Comparison of ENCODE assay signal across 39 cellular contexts in the genomic region with DNA sequence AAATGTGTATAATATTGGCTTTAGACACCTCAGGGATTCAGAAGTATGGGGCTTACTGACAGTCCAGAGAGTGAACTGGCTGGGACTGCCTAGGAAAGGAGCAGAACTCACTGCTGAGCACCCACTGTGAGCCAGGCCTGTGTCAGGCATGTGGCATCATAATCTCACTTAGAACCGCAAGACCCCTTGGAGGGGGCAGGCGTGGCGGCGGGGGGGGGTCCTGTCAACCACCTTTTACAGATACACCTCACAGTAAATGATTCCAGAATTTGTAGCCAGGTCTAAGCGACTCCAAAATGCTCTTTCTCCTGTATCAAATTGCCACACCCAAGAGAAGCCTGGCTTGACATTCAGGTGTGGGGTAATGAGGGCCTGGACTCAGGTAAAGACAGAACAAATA.
"Had no signal": no experiment of that assay in that cellular context is flagged by ENCODE, and none has a peak within 500 bp of the region (broad histone marks: within the 10 kb centered on the region; RNA-seq: fewer than 3 reads in every experiment).

No MANE protein-coding gene starts in this region.

- H3K27ac ChIP-seq: adrenal gland, ascending aorta, body of pancreas, brain microvascular endothelial cell, breast epithelium, cardiac muscle cell had no signal

- H3K27ac Mint-ChIP-seq: activated naive CD4-positive, alpha-beta T cell treated with anti-CD3 and anti-CD28 coated beads for 36 hours; activated naive CD4-positive, alpha-beta T cell treated with anti-CD3 and anti-CD28 coated beads, Interleukin-2, amount 10 ng/mL, durations not matched to agents 7 days and 5 days; activated naive CD4-positive, alpha-beta T cell treated with anti-CD3 and anti-CD28 coated beads, Interleukin-2, amount 50 U/mL, for 24 hours; activated naive CD4-positive, alpha-beta T cell treated with anti-CD3 and anti-CD28 coated beads, Interleukin-2, amount 50 U/mL, for 72 hours; activated naive CD8-positive, alpha-beta T cell; activated naive CD8-positive, alpha-beta T cell treated with anti-CD3 and anti-CD28 coated beads for 36 hours; activated naive CD8-positive, alpha-beta T cell treated with anti-CD3 and anti-CD28 coated beads, Interleukin-2, amount 10 ng/mL, durations not matched to agents 7 days and 5 days; activated naive CD8-positive, alpha-beta T cell treated with anti-CD3 and anti-CD28 coated beads, Interleukin-2, amount 50 U/mL, for 24 hours; activated T-cell treated with anti-CD3 and anti-CD28 coated beads, Interleukin-2, amount 50 U/mL, for 24 hours; activated T-cell treated with anti-CD3 and anti-CD28 coated beads, Interleukin-2, amount 50 U/mL, for 72 hours; activated T-helper 1 cell treated with anti-CD3 and anti-CD28 coated beads, Interleukin-12 subunit alpha, Interleukin-12 subunit beta, Interleukin-2, Interleukin-4 antibody, amounts not matched to agents 30 ng/mL and 10 ng/mL and 1 ng/mL, durations not matched to agents 14 hours and 24 hours and 36 hours; activated T-helper 17 cell treated with anti-CD3 and anti-CD28 coated beads, Interleukin-2, amount 50 U/mL, for 72 hours; activated T-helper 2 cell treated with anti-CD3 and anti-CD28 coated beads, Interferon-gamma antibody, Interleukin-2, Interleukin-4, amounts not matched to agents 10 μg/mL and 5 μg/mL and 100 μg/mL, durations not matched to agents 14 hours and 24 hours and 36 hours; brain had no signal

- H3K4me1 ChIP-seq: adrenal gland, ascending aorta, body of pancreas, breast epithelium had no signal

- H3K4me1 Mint-ChIP-seq: activated naive CD4-positive, alpha-beta T cell treated with anti-CD3 and anti-CD28 coated beads, Interleukin-2, amount 10 ng/mL, durations not matched to agents 7 days and 5 days; activated naive CD4-positive, alpha-beta T cell treated with anti-CD3 and anti-CD28 coated beads, Interleukin-2, amount 50 U/mL, for 24 hours; activated naive CD8-positive, alpha-beta T cell treated with anti-CD3 and anti-CD28 coated beads for 36 hours; activated naive CD8-positive, alpha-beta T cell treated with anti-CD3 and anti-CD28 coated beads, Interleukin-2, amount 10 ng/mL, durations not matched to agents 7 days and 5 days; activated naive CD8-positive, alpha-beta T cell treated with anti-CD3 and anti-CD28 coated beads, Interleukin-2, amount 50 U/mL, for 24 hours; activated T-helper 17 cell treated with anti-CD3 and anti-CD28 coated beads, Interleukin-2, amount 50 U/mL, for 72 hours; brain; central memory CD8-positive, alpha-beta T cell had no signal

- H3K9me3 ChIP-seq: adrenal gland, body of pancreas had no signal

- ATAC-seq: activated naive CD4-positive, alpha-beta T cell treated with anti-CD3 and anti-CD28 coated beads, Interleukin-2, amount 50 U/mL, for 72 hours; activated naive CD8-positive, alpha-beta T cell treated with anti-CD3 and anti-CD28 coated beads, Interleukin-2, amount 50 U/mL, for 24 hours; activated T-cell treated with anti-CD3 and anti-CD28 coated beads, Interleukin-2, amount 50 U/mL, for 4 hours; activated T-cell treated with anti-CD3 and anti-CD28 coated beads, Interleukin-2, amount 50 U/mL, for 72 hours; activated T-helper 17 cell treated with anti-CD3 and anti-CD28 coated beads, Interleukin-2, amount 50 U/mL, for 72 hours; body of pancreas had no signal

- H3K4me3 Mint-ChIP-seq: activated naive CD4-positive, alpha-beta T cell treated with anti-CD3 and anti-CD28 coated beads for 36 hours; activated naive CD4-positive, alpha-beta T cell treated with anti-CD3 and anti-CD28 coated beads, Interleukin-2, amount 10 ng/mL, durations not matched to agents 7 days and 5 days; activated naive CD4-positive, alpha-beta T cell treated with anti-CD3 and anti-CD28 coated beads, Interleukin-2, amount 50 U/mL, for 24 hours; activated naive CD8-positive, alpha-beta T cell; activated naive CD8-positive, alpha-beta T cell treated with anti-CD3 and anti-CD28 coated beads for 36 hours; activated naive CD8-positive, alpha-beta T cell treated with anti-CD3 and anti-CD28 coated beads, Interleukin-2, amount 10 ng/mL, durations not matched to agents 7 days and 5 days; activated naive CD8-positive, alpha-beta T cell treated with anti-CD3 and anti-CD28 coated beads, Interleukin-2, amount 50 U/mL, for 24 hours; activated T-cell treated with anti-CD3 and anti-CD28 coated beads, Interleukin-2, amount 50 U/mL, for 24 hours; activated T-cell treated with anti-CD3 and anti-CD28 coated beads, Interleukin-2, amount 50 U/mL, for 4 hours; activated T-cell treated with anti-CD3 and anti-CD28 coated beads, Interleukin-2, amount 50 U/mL, for 72 hours; activated T-helper 1 cell treated with anti-CD3 and anti-CD28 coated beads, Interleukin-12 subunit alpha, Interleukin-12 subunit beta, Interleukin-2, Interleukin-4 antibody, amounts not matched to agents 30 ng/mL and 10 ng/mL and 1 ng/mL, durations not matched to agents 14 hours and 24 hours and 36 hours; activated T-helper 17 cell treated with anti-CD3 and anti-CD28 coated beads, Interleukin-2, amount 50 U/mL, for 72 hours; brain; central memory CD8-positive, alpha-beta T cell had no signal

- DNase-seq: activated effector memory CD4-positive, alpha-beta T cell treated with anti-CD3 and anti-CD28 coated beads, Interleukin-2, amount 50 U/mL, for 16 hours; activated effector memory CD4-positive, alpha-beta T cell treated with Interleukin-2 at 50 U/mL for 16 hours; activated gamma-delta T cell; activated gamma-delta T cell treated with Interleukin-2 at 50 U/mL for 16 hours; activated naive CD4-positive, alpha-beta T cell; activated naive CD4-positive, alpha-beta T cell treated with anti-CD3 and anti-CD28 coated beads for 36 hours; activated naive CD4-positive, alpha-beta T cell treated with anti-CD3 and anti-CD28 coated beads, Interleukin-2, amount 10 ng/mL, durations not matched to agents 7 days and 5 days; activated naive CD4-positive, alpha-beta T cell treated with anti-CD3 and anti-CD28 coated beads, Interleukin-2, amount 50 U/mL, for 16 hours; activated naive CD4-positive, alpha-beta T cell treated with Interleukin-2 at 50 U/mL for 16 hours; activated naive CD8-positive, alpha-beta T cell treated with anti-CD3 and anti-CD28 coated beads for 36 hours; activated naive CD8-positive, alpha-beta T cell treated with anti-CD3 and anti-CD28 coated beads, Interleukin-2, amount 10 ng/mL, durations not matched to agents 7 days and 5 days; activated naive CD8-positive, alpha-beta T cell treated with anti-CD3 and anti-CD28 coated beads, Interleukin-2, amount 50 U/mL, for 24 hours; activated T-cell treated with anti-CD3 and anti-CD28 coated beads for 4 hours; activated T-cell treated with anti-CD3 and anti-CD28 coated beads, Interleukin-2, amount 50 U/mL, for 1 hour; activated T-cell treated with anti-CD3 and anti-CD28 coated beads, Interleukin-2, amount 50 U/mL, for 24 hours; activated T-cell treated with anti-CD3 and anti-CD28 coated beads, Interleukin-2, amount 50 U/mL, for 4 hours; activated T-cell treated with anti-CD3 and anti-CD28 coated beads, Interleukin-2, amount 50 U/mL, for 48 hours; activated T-cell treated with anti-CD3 and anti-CD28 coated beads, Interleukin-2, amount 50 U/mL, for 72 hours; adrenal gland; amniotic stem cell; amygdala; anterior cingulate cortex; aorta; body of pancreas; brain microvascular endothelial cell; caudate nucleus; central memory CD4-positive, alpha-beta T cell; cerebellar nuclear complex had no signal

- H3K27me3 Mint-ChIP-seq: brain had no signal

- H3K36me3 Mint-ChIP-seq: activated naive CD4-positive, alpha-beta T cell treated with anti-CD3 and anti-CD28 coated beads, Interleukin-2, amount 10 ng/mL, durations not matched to agents 7 days and 5 days; activated naive CD4-positive, alpha-beta T cell treated with anti-CD3 and anti-CD28 coated beads, Interleukin-2, amount 50 U/mL, for 24 hours; activated naive CD4-positive, alpha-beta T cell treated with anti-CD3 and anti-CD28 coated beads, Interleukin-2, amount 50 U/mL, for 72 hours; activated naive CD8-positive, alpha-beta T cell; activated naive CD8-positive, alpha-beta T cell treated with anti-CD3 and anti-CD28 coated beads for 36 hours; activated naive CD8-positive, alpha-beta T cell treated with anti-CD3 and anti-CD28 coated beads, Interleukin-2, amount 10 ng/mL, durations not matched to agents 7 days and 5 days; brain had no signal

- H3K4me3 ChIP-seq: adrenal gland, ascending aorta, body of pancreas, breast epithelium, cardiac muscle cell had no signal

- H3K27me3 ChIP-seq: adrenal gland, ascending aorta, body of pancreas, brain microvascular endothelial cell, breast epithelium, cardiac muscle cell had no signal

- H3K36me3 ChIP-seq: adrenal gland, ascending aorta, brain microvascular endothelial cell, breast epithelium, cardiac muscle cell had no signal
